Comparison of ENCODE assay signal across 16 cellular contexts in the genomic region with DNA sequence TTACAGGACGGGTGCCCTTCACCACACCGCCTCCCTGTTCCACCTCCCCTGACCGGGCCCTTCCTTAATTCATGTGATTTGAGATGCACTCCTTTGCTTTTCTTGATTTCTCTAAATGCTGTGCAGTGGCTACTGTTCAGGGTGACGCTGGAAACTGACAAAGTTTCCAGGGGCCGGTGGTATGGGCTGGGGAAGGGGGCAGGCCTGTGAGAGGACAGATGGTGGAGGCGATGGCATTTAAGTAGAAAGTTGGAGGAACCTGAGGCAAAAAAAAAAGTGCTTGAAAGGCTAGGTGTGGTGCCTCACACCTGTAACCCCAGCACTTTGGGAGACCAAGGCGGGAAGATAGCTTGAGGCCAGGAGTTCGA. TPM values are rescaled to one million over a fixed set of nuclear protein-coding genes. Genes with fewer than 3 reads are reported as not detected.
DNase-seq lines count a peak whose midpoint lies in the region; ATAC-seq and TF ChIP-seq lines count a peak whose summit lies in the region.
"Had no signal": no experiment of that assay in that cellular context is flagged by ENCODE, and none has a peak within 500 bp of the region (broad histone marks: within the 10 kb centered on the region; RNA-seq: fewer than 3 reads in every experiment).

No MANE protein-coding gene starts in this region.

- peak overlapping the region; percentile 97 to 100 for H2BK12ac ChIP-seq in mesenchymal stem cell (ENCODE audit: low read length in 2 of 2)

- peak overlapping the region; percentile 62 for H2AK5ac ChIP-seq in mesenchymal stem cell (ENCODE audit: low read length, severe bottlenecking)

- H3K36me3 Mint-ChIP-seq in stimulated activated effector memory CD8-positive, alpha-beta T cell treated with anti-CD3 and anti-CD28 coated beads, Interleukin-12 subunit alpha, Interleukin-12 subunit beta, amount 100 ng/mL, for 72 hours = no peaks in the 10 kb centered on the region
- H3K36me3 Mint-ChIP-seq: CD14-positive monocyte had no signal

- H3K4me3 ChIP-seq in heart left ventricle (no peak overlapping the region), Panc1 (ENCODE audit: low read depth in 2 of 2, low read length in 2 of 2) (no peak overlapping the region), mesenchymal stem cell (ENCODE audit: insufficient read depth in 1 of 2, low read depth in 1 of 2, low read length in 2 of 2) (no peak overlapping the region)

- H2BK15ac ChIP-seq in mesenchymal stem cell (ENCODE audit: low read depth, poor library complexity, severe bottlenecking) = peak overlapping the region; percentile 84

- in situ Hi-C loops in Panc1 (cut with HindIII; ENCODE audit: low pct_unique_long_range_greater_than_20kb, low sequenced_read_pairs) = no loop called here

- H2BK5ac ChIP-seq in mesenchymal stem cell (ENCODE audit: low read depth, low read length, poor library complexity, severe bottlenecking) = no peak overlapping the region

- H3K4me1 ChIP-seq in heart left ventricle (peaks cover 0 to 16% (median 0%) of the 10 kb centered on the region in 12 donors), Panc1 (ENCODE audit: control insufficient read depth, insufficient read depth, low read length) (peaks cover 35% of the 10 kb centered on the region), mesenchymal stem cell (ENCODE audit: control insufficient read depth, insufficient read depth, low read depth, low read length) (peaks cover 22% of the 10 kb centered on the region)

- no peak overlapping the region for H3K4me2 ChIP-seq in mesenchymal stem cell (ENCODE audit: low read length, poor library complexity, severe bottlenecking)

- 93 to 97% (median 95%) methylated on average over 8 of the region's 8 CpGs for WGBS in heart left ventricle, 4 donors
- 88% methylated on average over 7 of the region's 8 CpGs for WGBS in mesenchymal stem cell

- peak overlapping the region; percentile 91 for H4K91ac ChIP-seq in mesenchymal stem cell (ENCODE audit: low read length)

- no peak for TF ChIP-seq POLR2A in heart left ventricle (IDR thresholded peaks at IDR 0.05)

- no peak overlapping the region for H3K4me3 Mint-ChIP-seq in stimulated activated effector memory CD8-positive, alpha-beta T cell treated with anti-CD3 and anti-CD28 coated beads, Interleukin-12 subunit alpha, Interleukin-12 subunit beta, amount 100 ng/mL, for 72 hours
- H3K4me3 Mint-ChIP-seq: CD14-positive monocyte, H9 had no signal

- no peak overlapping the region for H3K9ac ChIP-seq in mesenchymal stem cell (ENCODE audit: low read length)

- DNase-seq in cardiac septum (ENCODE audit: low spot score) (peak; percentile 41), heart left ventricle (no peak), Panc1 (ENCODE audit: low read depth, low spot score) (no peak), mesenchymal stem cell (no peak), kidney tubule cell (ENCODE audit: low spot score) (no peak), NCI-H1930 (lab: John Stamatoyannopoulos, UW) (no peak)
- DNase-seq in stimulated activated effector memory CD8-positive, alpha-beta T cell treated with anti-CD3 and anti-CD28 coated beads, Interleukin-12 subunit alpha, Interleukin-12 subunit beta, amount 100 ng/mL, for 72 hours (ENCODE audit: low spot score in 2 of 2) = no peak
- DNase-seq: H9, KG1, NCI-H1436 treated with DMSO at 0.1 percent for 48 hours, NCI-H2081 treated with DMSO at 0.1 percent for 48 hours, NCI-H510A, NCI-H82, SHP77 had no signal

- H3K14ac ChIP-seq in mesenchymal stem cell (ENCODE audit: low read length in 2 of 2) = peak overlapping the region in 1 of 2 experiments; percentile 82

- peaks cover 24% of the 10 kb centered on the region for H3K4me1 Mint-ChIP-seq in stimulated activated effector memory CD8-positive, alpha-beta T cell treated with anti-CD3 and anti-CD28 coated beads, Interleukin-12 subunit alpha, Interleukin-12 subunit beta, amount 100 ng/mL, for 72 hours

- H3K79me1 ChIP-seq in mesenchymal stem cell (replicated peaks; ENCODE audit: low read length, poor library complexity, severe bottlenecking) = no peaks in the 10 kb centered on the region

- H3K9me3 Mint-ChIP-seq in stimulated activated effector memory CD8-positive, alpha-beta T cell treated with anti-CD3 and anti-CD28 coated beads, Interleukin-12 subunit alpha, Interleukin-12 subunit beta, amount 100 ng/mL, for 72 hours = no peaks in the 10 kb centered on the region
- H3K9me3 Mint-ChIP-seq: H9 had no signal

- H3K27ac ChIP-seq in heart left ventricle (no peak overlapping the region), Panc1 (ENCODE audit: low read length) (peak overlapping the region; percentile 94), mesenchymal stem cell (ENCODE audit: low read length, poor library complexity, severe bottlenecking) (peak overlapping the region; percentile 79)

- no peak for ATAC-seq in heart left ventricle
- ATAC-seq in Panc1 = no peak; the same call in 1 of the 2 replicates
- ATAC-seq in stimulated activated effector memory CD8-positive, alpha-beta T cell treated with anti-CD3 and anti-CD28 coated beads, Interleukin-12 subunit alpha, Interleukin-12 subunit beta, amount 100 ng/mL, for 72 hours = no peak
- no peak for ATAC-seq in HG03097 (IDR thresholded peaks at IDR 0.05; ENCODE audit: low FRiP score, unreplicated experiment)

- H3K36me3 ChIP-seq in heart left ventricle = no peaks in the 10 kb centered on the region
- no peaks in the 10 kb centered on the region for H3K36me3 ChIP-seq in Panc1 (ENCODE audit: control insufficient read depth, insufficient read depth, low read length)
- no peaks in the 10 kb centered on the region for H3K36me3 ChIP-seq in mesenchymal stem cell (ENCODE audit: control insufficient read depth in 1 of 2, insufficient read depth in 2 of 2, low read depth in 1 of 2, low read length in 2 of 2)

- H3K27ac Mint-ChIP-seq in stimulated activated effector memory CD8-positive, alpha-beta T cell treated with anti-CD3 and anti-CD28 coated beads, Interleukin-12 subunit alpha, Interleukin-12 subunit beta, amount 100 ng/mL, for 72 hours = peak overlapping the region; percentile 50

- no peak overlapping the region for H3K23ac ChIP-seq in mesenchymal stem cell (ENCODE audit: low read length in 2 of 2)

- no peaks in the 10 kb centered on the region for H3K9me3 ChIP-seq in heart left ventricle
- H3K9me3 ChIP-seq in Panc1 (ENCODE audit: control insufficient read depth, insufficient read depth, low read depth, low read length) = no peaks in the 10 kb centered on the region
- no peaks in the 10 kb centered on the region for H3K9me3 ChIP-seq in mesenchymal stem cell (ENCODE audit: control insufficient read depth, low read length)

- H2BK120ac ChIP-seq in mesenchymal stem cell (ENCODE audit: low read depth, low read length) = peak overlapping the region; percentile 77

- intact Hi-C loops in cardiac septum (cut with DNase I) = no loop called here
- intact Hi-C loops in heart left ventricle (cut with DNase I) = no loop called here
- intact Hi-C loops in Panc1 (cut with micrococcal nuclease; ENCODE audit: unreplicated experiment) = no loop called here

- CTCF ChIA-PET in Panc1 (lab: Charles Lee) = no interaction called here

- H3K18ac ChIP-seq in mesenchymal stem cell (ENCODE audit: low read depth in 1 of 2, low read length in 2 of 2) = peak overlapping the region; percentile 35 to 99

- peak overlapping the region; percentile 96 to 97 for H3K4ac ChIP-seq in mesenchymal stem cell (ENCODE audit: low read depth in 1 of 2, low read length in 2 of 2)

- H4K8ac ChIP-seq in mesenchymal stem cell (ENCODE audit: low read length) = peak overlapping the region; percentile 86

- no peak for TF ChIP-seq CTCF in heart left ventricle (IDR thresholded peaks at IDR 0.05)
- no peak for TF ChIP-seq CTCF in Panc1 (IDR thresholded peaks at IDR 0.05)

- POLR2A ChIA-PET in Panc1 (lab: Charles Lee) = no interaction called here

- BruUV-seq in Panc1 (replicated peaks; lab: Mats Ljungman, UMichigan) = no TSS peak

- H3K27me3 ChIP-seq in heart left ventricle (peaks cover 0 to 5% (median 0%) of the 10 kb centered on the region in 9 donors), Panc1 (ENCODE audit: control insufficient read depth, insufficient read depth, low read length) (no peaks in the 10 kb centered on the region), mesenchymal stem cell (ENCODE audit: control insufficient read depth in 1 of 2, insufficient read depth in 1 of 2, low read length in 2 of 2) (no peaks in the 10 kb centered on the region)

- no peak overlapping the region for H2AFZ ChIP-seq in mesenchymal stem cell (ENCODE audit: low read depth, low read length)

RNA-seq across cellular contexts. Expression of gene SMOX, which starts 11.7 kb away (rescaled TPM):
- total RNA-seq in cardiac septum (2.7 TPM), heart left ventricle (1 to 10 TPM; 1.7 to 5.9 (median 2.4) TPM), Panc1 (2021; ENCODE audit: unreplicated experiment) (33.8 TPM)
- polyA plus RNA-seq in heart left ventricle = 1 to 10 TPM; 1.3 to 3.2 TPM
- 27.6 TPM for polyA plus RNA-seq in Panc1 (2012; ENCODE audit: insufficient read length)
- polyA plus RNA-seq in mesenchymal stem cell (2013, experiment 1 of 2) = 48.3 TPM
- 50.0 TPM for polyA plus RNA-seq in mesenchymal stem cell (2013, experiment 2 of 2)

Comparison
In these comparisons a context has a peak if more than half of its experiments do, and no peak if none do; other contexts are left out.
1. H3K27ac ChIP-seq: peak in Panc1 (single experiment) and mesenchymal stem cell (single experiment); none in heart left ventricle (0 of 12).